Comparison of ENCODE assay signal across 1 cellular context in genomic region chr15:74201656-74202420, GRCh38.
TF ChIP-seq lines count a peak whose summit lies in the region.

No MANE protein-coding gene starts in this region.

TF ChIP-seq in SK-N-SH, 30 proteins besides CTCF, POLR2A, EP300 and RAD21 (continued from another document):
- no peak for TF ChIP-seq IRF3 (IDR thresholded peaks at IDR 0.05; ENCODE audit: low read depth, low read length)
